ENCODE assay signal across 24 cellular contexts in the genomic region with DNA sequence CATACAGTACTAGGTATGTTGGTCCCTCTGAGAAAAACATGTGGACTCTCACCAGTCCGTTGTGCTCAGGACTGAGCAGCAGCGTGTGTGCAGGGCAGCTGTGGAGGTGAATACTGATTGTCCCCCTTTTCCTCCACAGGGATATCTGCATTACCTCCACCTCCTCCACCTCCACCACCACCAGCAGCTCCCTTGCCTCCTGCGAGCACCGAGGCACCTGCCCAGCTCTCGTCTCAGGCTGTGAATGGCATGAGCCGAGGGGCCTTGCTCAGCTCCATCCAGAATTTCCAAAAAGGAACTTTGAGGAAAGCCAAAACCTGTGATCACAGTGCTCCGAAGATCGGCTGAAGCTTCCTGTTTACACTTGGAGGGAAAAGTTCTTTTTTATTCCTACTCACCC. TPM values are rescaled to one million over a fixed set of nuclear protein-coding genes. Genes with fewer than 3 reads are reported as not detected.
DNase-seq lines count a peak whose midpoint lies in the region; ATAC-seq and TF ChIP-seq lines count a peak whose summit lies in the region.
"Had no signal": no experiment of that assay in that cellular context is flagged by ENCODE, and none has a peak within 500 bp of the region (broad histone marks: within the 10 kb centered on the region; RNA-seq: fewer than 3 reads in every experiment).

No MANE protein-coding gene starts in this region.

- peaks cover 0 to 78% of the 10 kb centered on the region in 2 donors for H3K36me3 ChIP-seq in vagina
- H3K36me3 ChIP-seq in A673 (ENCODE audit: insufficient read depth, low read length, poor library complexity, severe bottlenecking): peaks cover 31% of the 10 kb centered on the region
- H3K36me3 ChIP-seq in brain microvascular endothelial cell (replicated peaks): peaks cover 35% of the 10 kb centered on the region

- in situ Hi-C loops in brain microvascular endothelial cell (cut with HindIII; ENCODE audit: low pct_ligation_motif_present, low sequenced_read_pairs): no loop called here

- peak overlapping the region; percentile 18 for H3K27ac Mint-ChIP-seq in stimulated activated naive CD8-positive, alpha-beta T cell treated with anti-CD3 and anti-CD28 coated beads, Interleukin-15, Interleukin-2, amounts not matched to agents 100 ng/mL and 50 ng/mL, for 24 hours
- peak overlapping the region; percentile 29 to 41 for H3K27ac Mint-ChIP-seq in effector memory CD8-positive, alpha-beta T cell
- H3K27ac Mint-ChIP-seq in nephron progenitor cell: peak overlapping the region; percentile 48
- H3K27ac Mint-ChIP-seq: activated naive CD8-positive, alpha-beta T cell treated with anti-CD3 and anti-CD28 coated beads, Interleukin-2, amount 10 ng/mL, durations not matched to agents 7 days and 5 days had no signal

- TF ChIP-seq CTCF in nephron progenitor cell (IDR thresholded peaks at IDR 0.05): no peak
- no peak for TF ChIP-seq CTCF in vagina (IDR thresholded peaks at IDR 0.05)
- TF ChIP-seq CTCF in A673 (conservative IDR thresholded peaks at IDR 0.05; ENCODE audit: low read depth, low read length): no peak
- TF ChIP-seq CTCF in brain microvascular endothelial cell (IDR thresholded peaks at IDR 0.05; ENCODE audit: low read depth, low read length, missing control alignments): no peak

- no peak for DNase-seq in stimulated activated naive CD8-positive, alpha-beta T cell treated with anti-CD3 and anti-CD28 coated beads, Interleukin-15, Interleukin-2, amounts not matched to agents 100 U/mL and 50 U/mL, for 24 hours
- DNase-seq in effector memory CD8-positive, alpha-beta T cell: no peak
- DNase-seq in nephron progenitor cell (no peak), vagina (ENCODE audit: extremely low spot score in 2 of 2) (no peak), A673 (ENCODE audit: low spot score) (no peak), brain microvascular endothelial cell (no peak), hepatic stellate cell (ENCODE audit: low spot score) (no peak)
- DNase-seq: activated naive CD8-positive, alpha-beta T cell treated with anti-CD3 and anti-CD28 coated beads, Interleukin-2, amount 10 ng/mL, durations not matched to agents 7 days and 5 days; body of pancreas; DMS79; effector CD8-positive, alpha-beta T cell; foreskin keratinocyte; GDM1; NCI-H1694 treated with DMSO at 0.1 percent for 48 hours; NCI-H526; Peyer's patch; SIG-M5; stimulated activated CD8-positive, alpha-beta memory T cell treated with anti-CD3 and anti-CD28 coated beads, Interleukin-4, amount 100 ng/mL, for 48 hours; T-helper 9 cell; testis; WERI-Rb-1 had no signal

- CTCF ChIA-PET in A673 (lab: Charles Lee): no interaction called here

- no peak for TF ChIP-seq POLR2A in vagina (IDR thresholded peaks at IDR 0.05)

- H3K9me3 Mint-ChIP-seq in stimulated activated naive CD8-positive, alpha-beta T cell treated with anti-CD3 and anti-CD28 coated beads, Interleukin-15, Interleukin-2, amounts not matched to agents 100 ng/mL and 50 ng/mL, for 24 hours: no peaks in the 10 kb centered on the region
- no peaks in the 10 kb centered on the region for H3K9me3 Mint-ChIP-seq in effector memory CD8-positive, alpha-beta T cell
- H3K9me3 Mint-ChIP-seq in nephron progenitor cell: no peaks in the 10 kb centered on the region
- H3K9me3 Mint-ChIP-seq: activated naive CD8-positive, alpha-beta T cell treated with anti-CD3 and anti-CD28 coated beads, Interleukin-2, amount 10 ng/mL, durations not matched to agents 7 days and 5 days had no signal

- no peak for ATAC-seq in stimulated activated naive CD8-positive, alpha-beta T cell treated with anti-CD3 and anti-CD28 coated beads, Interleukin-15, Interleukin-2, amounts not matched to agents 100 U/mL and 50 U/mL, for 24 hours
- ATAC-seq in effector memory CD8-positive, alpha-beta T cell (replicated peaks): no peak
- ATAC-seq: body of pancreas, foreskin keratinocyte had no signal

- intact Hi-C loops in vagina (cut with DNase I) (no loop called here), A673 (cut with micrococcal nuclease; ENCODE audit: unreplicated experiment) (no loop called here)

- no peak overlapping the region for H3K4me3 ChIP-seq in vagina
- H3K4me3 ChIP-seq in A673 (ENCODE audit: low read depth, low read length, poor library complexity, severe bottlenecking): no peak overlapping the region
- no peak overlapping the region for H3K4me3 ChIP-seq in brain microvascular endothelial cell (ENCODE audit: low read depth, low read length)
- H3K4me3 ChIP-seq: body of pancreas, Peyer's patch, skin epidermis, testis had no signal

- peaks cover 69% of the 10 kb centered on the region for H3K36me3 Mint-ChIP-seq in stimulated activated naive CD8-positive, alpha-beta T cell treated with anti-CD3 and anti-CD28 coated beads, Interleukin-15, Interleukin-2, amounts not matched to agents 100 ng/mL and 50 ng/mL, for 24 hours (ENCODE audit: low read depth)
- H3K36me3 Mint-ChIP-seq in effector memory CD8-positive, alpha-beta T cell (ENCODE audit: insufficient read depth): peaks cover 52% of the 10 kb centered on the region
- H3K36me3 Mint-ChIP-seq in nephron progenitor cell (ENCODE audit: low read depth): peaks cover 35% of the 10 kb centered on the region

- H3K4me3 Mint-ChIP-seq in stimulated activated naive CD8-positive, alpha-beta T cell treated with anti-CD3 and anti-CD28 coated beads, Interleukin-15, Interleukin-2, amounts not matched to agents 100 ng/mL and 50 ng/mL, for 24 hours: no peak overlapping the region
- no peak overlapping the region for H3K4me3 Mint-ChIP-seq in effector memory CD8-positive, alpha-beta T cell
- no peak overlapping the region for H3K4me3 Mint-ChIP-seq in nephron progenitor cell
- H3K4me3 Mint-ChIP-seq: activated naive CD8-positive, alpha-beta T cell treated with anti-CD3 and anti-CD28 coated beads, Interleukin-2, amount 10 ng/mL, durations not matched to agents 7 days and 5 days had no signal

- peaks cover 3% of the 10 kb centered on the region for H3K4me1 Mint-ChIP-seq in stimulated activated naive CD8-positive, alpha-beta T cell treated with anti-CD3 and anti-CD28 coated beads, Interleukin-15, Interleukin-2, amounts not matched to agents 100 ng/mL and 50 ng/mL, for 24 hours (ENCODE audit: low read depth)
- H3K4me1 Mint-ChIP-seq in effector memory CD8-positive, alpha-beta T cell (ENCODE audit: low read depth in 2 of 2): peaks cover 2 to 3% of the 10 kb centered on the region in 2 donors
- peaks cover 15% of the 10 kb centered on the region for H3K4me1 Mint-ChIP-seq in nephron progenitor cell

- POLR2A ChIA-PET in A673 (lab: Charles Lee; ENCODE audit: low non-redundant PET): no interaction called here

- H3K9me3 ChIP-seq in vagina (no peaks in the 10 kb centered on the region), A673 (ENCODE audit: low read depth, low read length, poor library complexity, severe bottlenecking) (no peaks in the 10 kb centered on the region)
- H3K9me3 ChIP-seq: body of pancreas, Peyer's patch, testis had no signal

- H3K27me3 ChIP-seq in vagina (no peaks in the 10 kb centered on the region), A673 (replicated peaks; ENCODE audit: insufficient read depth, low read depth, low read length, poor library complexity) (no peaks in the 10 kb centered on the region), brain microvascular endothelial cell (replicated peaks) (no peaks in the 10 kb centered on the region)
- H3K27me3 ChIP-seq: body of pancreas, foreskin keratinocyte, Peyer's patch, testis had no signal

- H3K4me1 ChIP-seq in vagina (peaks cover 7% of the 10 kb centered on the region), A673 (ENCODE audit: insufficient read depth, low read length, poor library complexity, severe bottlenecking) (no peaks in the 10 kb centered on the region)
- H3K4me1 ChIP-seq: body of pancreas, foreskin keratinocyte, testis had no signal

- no peaks in the 10 kb centered on the region for H3K27me3 Mint-ChIP-seq in stimulated activated naive CD8-positive, alpha-beta T cell treated with anti-CD3 and anti-CD28 coated beads, Interleukin-15, Interleukin-2, amounts not matched to agents 100 ng/mL and 50 ng/mL, for 24 hours
- H3K27me3 Mint-ChIP-seq in effector memory CD8-positive, alpha-beta T cell: no peaks in the 10 kb centered on the region
- no peaks in the 10 kb centered on the region for H3K27me3 Mint-ChIP-seq in nephron progenitor cell (ENCODE audit: low read depth, poor library complexity)
- H3K27me3 Mint-ChIP-seq: activated naive CD8-positive, alpha-beta T cell treated with anti-CD3 and anti-CD28 coated beads, Interleukin-2, amount 10 ng/mL, durations not matched to agents 7 days and 5 days had no signal

- BruUV-seq in A673 (replicated peaks; lab: Mats Ljungman, UMichigan): no TSS peak

- peak overlapping the region; percentile 35 for H3K27ac ChIP-seq in vagina
- no peak overlapping the region for H3K27ac ChIP-seq in A673 (ENCODE audit: low read depth, low read length, poor library complexity, severe bottlenecking)
- H3K27ac ChIP-seq in brain microvascular endothelial cell: no peak overlapping the region
- H3K27ac ChIP-seq: body of pancreas, C4-2B, foreskin keratinocyte, Peyer's patch, WERI-Rb-1 had no signal

RNA-seq across cellular contexts. Expression of a gene that starts 9.0 kb away (rescaled TPM):
- total RNA-seq in vagina (76.1 TPM), A673 (2021) (56.0 and 58.8 TPM in 2 replicates)
